In genomic region chr10:124068929-124069328, GRCh38 we compare ENCODE assay signal across 12 cellular contexts.
"Had no signal": no experiment of that assay in that cellular context is flagged by ENCODE, and none has a peak within 500 bp of the region (broad histone marks: within the 10 kb centered on the region; RNA-seq: fewer than 3 reads in every experiment).

No MANE protein-coding gene starts in this region.

- H3K9me3 ChIP-seq: tibial artery had no signal

- H3K27me3 Mint-ChIP-seq: activated B cell treated with CpG ODN at 0.5 μM for 24 hours had no signal

- H3K36me3 Mint-ChIP-seq: activated naive CD8-positive, alpha-beta T cell had no signal

- H3K79me2 ChIP-seq: parathyroid adenoma had no signal

- H3K4me3 Mint-ChIP-seq: activated B cell treated with CpG ODN at 0.5 μM for 24 hours; activated naive CD8-positive, alpha-beta T cell; activated T-cell treated with anti-CD3 and anti-CD28 coated beads, Interleukin-2, amount 50 U/mL, for 24 hours; T-helper 1 cell treated with Interleukin-12 subunit alpha and Interleukin-12 subunit beta and Interleukin-4 antibody, amounts not matched to agents 30 μg/mL and 1 μg/mL, for 36 hours had no signal

- H3K4me3 ChIP-seq: dorsolateral prefrontal cortex, skin epidermis, tibial artery had no signal

- H2AFZ ChIP-seq: parathyroid adenoma had no signal

- H3K27ac ChIP-seq: parathyroid adenoma, skin epidermis, tibial artery had no signal

- H3K27ac Mint-ChIP-seq: activated B cell treated with CpG ODN at 0.5 μM for 24 hours; activated naive CD8-positive, alpha-beta T cell; activated T-cell treated with anti-CD3 and anti-CD28 coated beads, Interleukin-2, amount 50 U/mL, for 24 hours; T-helper 1 cell treated with Interleukin-12 subunit alpha and Interleukin-12 subunit beta and Interleukin-4 antibody, amounts not matched to agents 30 μg/mL and 1 μg/mL, for 36 hours had no signal

- H3K9ac ChIP-seq: parathyroid adenoma had no signal

- ATAC-seq: left ventricle myocardium superior, SK-N-SH treated with all-trans-retinoic acid at 6 μM for 48 hours had no signal

- H3K9me3 Mint-ChIP-seq: activated B cell treated with CpG ODN at 0.5 μM for 24 hours; activated T-cell treated with anti-CD3 and anti-CD28 coated beads, Interleukin-2, amount 50 U/mL, for 24 hours; T-helper 1 cell treated with Interleukin-12 subunit alpha and Interleukin-12 subunit beta and Interleukin-4 antibody, amounts not matched to agents 30 μg/mL and 1 μg/mL, for 36 hours had no signal

- H3K36me3 ChIP-seq: tibial artery had no signal

- H3K27me3 ChIP-seq: tibial artery had no signal

- DNase-seq: activated B cell treated with CpG ODN at 0.5 μM for 24 hours; activated effector memory CD4-positive, alpha-beta T cell treated with Interleukin-2 at 50 U/mL for 16 hours; activated T-cell treated with anti-CD3 and anti-CD28 coated beads, Interleukin-2, amount 50 U/mL, for 24 hours; dorsolateral prefrontal cortex; left ventricle myocardium superior; tibial artery had no signal

- H3K4me1 ChIP-seq: parathyroid adenoma had no signal

- FAIRE-seq: endothelial cell of umbilical vein had no signal
